In genomic region chr17:74862108-74862901, GRCh38 we compare ENCODE assay signal across 8 cellular contexts. TPM values are rescaled to one million over a fixed set of nuclear protein-coding genes. Genes with fewer than 3 reads are reported as not detected.
DNase-seq lines count a peak whose midpoint lies in the region; ATAC-seq and TF ChIP-seq lines count a peak whose summit lies in the region.

No MANE protein-coding gene starts in this region.

- H3K36me3 ChIP-seq in neural cell (ENCODE audit: insufficient read depth, low read length) = no peaks in the 10 kb centered on the region

- H3K9me2 ChIP-seq in neural cell (ENCODE audit: insufficient read depth, low read length) = no peaks in the 10 kb centered on the region

- peak; percentile 75 for ATAC-seq in stimulated activated naive CD8-positive, alpha-beta T cell treated with anti-CD3 and anti-CD28 coated beads, Interleukin-15, amount 100 ng/mL, for 72 hours

- no peak for TF ChIP-seq EP300 in neural cell (conservative IDR thresholded peaks at IDR 0.05; ENCODE audit: poor library complexity, severe bottlenecking)

- no peak overlapping the region for H2AFZ ChIP-seq in neural cell (ENCODE audit: low read depth, low read length)

- H3F3A ChIP-seq in neural cell (ENCODE audit: insufficient read depth, low read length, poor library complexity, severe bottlenecking) = no peaks in the 10 kb centered on the region

- H3K27me3 Mint-ChIP-seq in stimulated activated naive CD8-positive, alpha-beta T cell treated with anti-CD3 and anti-CD28 coated beads, Interleukin-15, amount 100 ng/mL, for 72 hours = peaks cover 64% of the 10 kb centered on the region

- TF ChIP-seq RAD21 in neural cell (conservative IDR thresholded peaks at IDR 0.05) = peak; percentile 38

- H3K4me1 Mint-ChIP-seq in stimulated activated naive CD8-positive, alpha-beta T cell treated with anti-CD3 and anti-CD28 coated beads, Interleukin-15, amount 100 ng/mL, for 72 hours = peaks cover 36% of the 10 kb centered on the region

- H3K79me2 ChIP-seq in neural cell (replicated peaks; ENCODE audit: insufficient read depth, low read length) = no peaks in the 10 kb centered on the region

- H3K4me3 Mint-ChIP-seq in stimulated activated naive CD8-positive, alpha-beta T cell treated with anti-CD3 and anti-CD28 coated beads, Interleukin-15, amount 100 ng/mL, for 72 hours = peak overlapping the region; percentile 62 to 68

- H3K27ac ChIP-seq in neural cell (ENCODE audit: low read length) = no peak overlapping the region

- no peak overlapping the region for H3K9ac ChIP-seq in neural cell (ENCODE audit: low read length)

- DNase-seq in NCI-H2171 treated with DMSO at 0.1 percent for 48 hours (lab: John Stamatoyannopoulos, UW) (peak; percentile 16), NCI-H2171 (lab: John Stamatoyannopoulos, UW) (no peak), NCI-H526 treated with DMSO at 0.1 percent for 48 hours (lab: John Stamatoyannopoulos, UW) (peak; percentile 42), erythroblast (lab: John Stamatoyannopoulos, UW) (peak; percentile 59 to 70), cortex of kidney (lab: John Stamatoyannopoulos, UW) (no peak)
- peak; percentile 91 for DNase-seq in activated CD8-positive, alpha-beta memory T cell treated with anti-CD3 and anti-CD28 coated beads, Interleukin-2, amount 50 U/mL, for 48 hours
- peak; percentile 78 to 80 for DNase-seq in stimulated activated naive CD8-positive, alpha-beta T cell treated with anti-CD3 and anti-CD28 coated beads, Interleukin-15, amount 100 ng/mL, for 72 hours

- H3K9me3 ChIP-seq in neural cell (ENCODE audit: low read length) = no peaks in the 10 kb centered on the region

- no peak overlapping the region for H3K4me3 ChIP-seq in neural cell (ENCODE audit: low read length)

- peak; percentile 67 for TF ChIP-seq CTCF in neural cell (IDR thresholded peaks at IDR 0.05; ENCODE audit: poor library complexity, severe bottlenecking)

- H3K27me3 ChIP-seq in neural cell (ENCODE audit: insufficient read depth, low read depth, low read length) = peaks cover 50% of the 10 kb centered on the region

- no peak overlapping the region for H3K27ac Mint-ChIP-seq in stimulated activated naive CD8-positive, alpha-beta T cell treated with anti-CD3 and anti-CD28 coated beads, Interleukin-15, amount 100 ng/mL, for 72 hours

- TF ChIP-seq POLR2A in erythroblast (IDR thresholded peaks at IDR 0.05; ENCODE audit: low read length) = no peak

- H3K4me2 ChIP-seq in neural cell (ENCODE audit: low read length) = no peak overlapping the region

- no peaks in the 10 kb centered on the region for H3K9me3 Mint-ChIP-seq in stimulated activated naive CD8-positive, alpha-beta T cell treated with anti-CD3 and anti-CD28 coated beads, Interleukin-15, amount 100 ng/mL, for 72 hours

- no peaks in the 10 kb centered on the region for H4K20me1 ChIP-seq in neural cell (ENCODE audit: insufficient read depth)

TF ChIP-seq in neural cell, 6 proteins besides CTCF, POLR2A, EP300 and RAD21:
- TF ChIP-seq EZH2 (IDR thresholded peaks at IDR 0.05; ENCODE audit: borderline replicate concordance, insufficient read depth, low read length, poor library complexity, severe bottlenecking) (no peak), TAF1 (IDR thresholded peaks at IDR 0.05; ENCODE audit: low read depth) (no peak), SMC3 (conservative IDR thresholded peaks at IDR 0.05; ENCODE audit: poor library complexity) (peak; percentile 66), POLR2AphosphoS5 (IDR thresholded peaks at IDR 0.05) (no peak), MXI1 (conservative IDR thresholded peaks at IDR 0.05; ENCODE audit: poor library complexity, severe bottlenecking) (no peak)

RNA-seq across cellular contexts. Expression of gene GRIN2C, which starts 2.6 kb away (rescaled TPM):
- polyA plus RNA-seq in neural cell = 0.04 TPM in 1 of 2 replicates, not detected in the other
- 0.24 TPM in 1 of 2 replicates, not detected in the other for polyA minus RNA-seq in neural cell

RNA-seq across cellular contexts. Expression of gene FDXR, which starts 10.5 kb away (rescaled TPM):
- 14.4 and 16.1 TPM in 2 replicates for polyA plus RNA-seq in neural cell
- 6.3 and 7.2 TPM in 2 replicates for polyA minus RNA-seq in neural cell

RNA-seq across cellular contexts. Expression of gene FADS6, which starts 31.1 kb away (rescaled TPM):
- not detected in 2 replicates for polyA plus RNA-seq in neural cell
- not detected in 2 replicates for polyA minus RNA-seq in neural cell

Comparison
In these comparisons a context has a peak if more than half of its experiments do, and no peak if none do; other contexts are left out.
1. DNase-seq: peak in NCI-H2171 treated with DMSO at 0.1 percent for 48 hours (single experiment), NCI-H526 treated with DMSO at 0.1 percent for 48 hours (single experiment), activated CD8-positive, alpha-beta memory T cell treated with anti-CD3 and anti-CD28 coated beads, Interleukin-2, amount 50 U/mL, for 48 hours (single experiment), erythroblast (2 of 2) and stimulated activated naive CD8-positive, alpha-beta T cell treated with anti-CD3 and anti-CD28 coated beads, Interleukin-15, amount 100 ng/mL, for 72 hours (2 of 2); none in NCI-H2171 (single experiment) and cortex of kidney (single experiment).